ENCODE assay signal across 25 cellular contexts in the genomic region with DNA sequence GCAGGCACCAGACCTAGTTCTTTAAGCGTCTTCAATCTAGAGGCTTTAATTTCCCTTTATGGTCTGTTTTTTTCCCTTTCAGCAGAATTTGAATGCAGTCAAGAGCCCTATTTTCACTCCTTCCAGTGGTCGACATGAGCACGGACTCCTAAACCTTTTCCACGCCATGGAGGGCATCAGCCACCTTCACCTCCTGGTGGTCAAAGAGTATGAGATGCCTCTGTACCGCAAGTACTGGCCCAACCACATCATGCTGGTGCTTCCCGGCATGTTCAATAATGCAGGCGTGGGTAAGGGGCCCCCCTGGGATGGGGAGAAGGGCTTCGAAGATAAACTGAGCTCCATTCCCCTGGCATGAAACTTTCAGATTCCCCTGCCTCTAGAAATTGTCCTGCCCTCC.
"Had no signal": no experiment of that assay in that cellular context is flagged by ENCODE, and none has a peak within 500 bp of the region (broad histone marks: within the 10 kb centered on the region; RNA-seq: fewer than 3 reads in every experiment).

No MANE protein-coding gene starts in this region.

- H3K27me3 Mint-ChIP-seq: naive B cell; naive thymus-derived CD8-positive, alpha-beta T cell had no signal

- H3K36me3 ChIP-seq: lower lobe of right lung had no signal

- H3K4me1 Mint-ChIP-seq: mesothelial cell of epicardium; naive B cell; naive thymus-derived CD8-positive, alpha-beta T cell had no signal

- H3K9me3 ChIP-seq: esophagus squamous epithelium, gastrocnemius medialis, lower lobe of right lung, mucosa of descending colon had no signal

- DNase-seq: dermis blood vessel endothelial cell; dorsolateral prefrontal cortex; effector CD4-positive, alpha-beta T cell; effector memory CD4-positive, alpha-beta T cell; erythroblast; esophagus squamous epithelium; foreskin fibroblast; foreskin melanocyte; gastrocnemius medialis; glutamatergic neuron; head of caudate nucleus; heart right ventricle; hippocampal formation; left cardiac atrium; left lung; left ventricle myocardium superior; lower lobe of right lung; mesenchymal stem cell; mucosa of descending colon; naive B cell; naive thymus-derived CD8-positive, alpha-beta T cell had no signal

- H3K4me3 ChIP-seq: coronary artery, dorsolateral prefrontal cortex, esophagus squamous epithelium, gastrocnemius medialis, heart right ventricle, left lung, lower lobe of right lung, mucosa of descending colon had no signal

- H3K27me3 ChIP-seq: dorsolateral prefrontal cortex, esophagus squamous epithelium, gastrocnemius medialis, heart right ventricle, left lung had no signal

- H3K27ac ChIP-seq: coronary artery, dorsolateral prefrontal cortex, epithelial cell of prostate, esophagus squamous epithelium, heart right ventricle, left lung, lower lobe of right lung had no signal

- ATAC-seq: esophagus mucosa; heart right ventricle; left cardiac atrium; left lung; left ventricle myocardium superior; lower lobe of right lung; mucosa of descending colon; naive thymus-derived CD8-positive, alpha-beta T cell had no signal

- H3K27ac Mint-ChIP-seq: mesothelial cell of epicardium; naive B cell; naive thymus-derived CD8-positive, alpha-beta T cell had no signal

- H3K4me1 ChIP-seq: esophagus squamous epithelium, heart right ventricle, left lung, lower lobe of right lung had no signal

- H3K4me3 Mint-ChIP-seq: mesothelial cell of epicardium; naive B cell; naive thymus-derived CD8-positive, alpha-beta T cell had no signal
